In the genomic region with DNA sequence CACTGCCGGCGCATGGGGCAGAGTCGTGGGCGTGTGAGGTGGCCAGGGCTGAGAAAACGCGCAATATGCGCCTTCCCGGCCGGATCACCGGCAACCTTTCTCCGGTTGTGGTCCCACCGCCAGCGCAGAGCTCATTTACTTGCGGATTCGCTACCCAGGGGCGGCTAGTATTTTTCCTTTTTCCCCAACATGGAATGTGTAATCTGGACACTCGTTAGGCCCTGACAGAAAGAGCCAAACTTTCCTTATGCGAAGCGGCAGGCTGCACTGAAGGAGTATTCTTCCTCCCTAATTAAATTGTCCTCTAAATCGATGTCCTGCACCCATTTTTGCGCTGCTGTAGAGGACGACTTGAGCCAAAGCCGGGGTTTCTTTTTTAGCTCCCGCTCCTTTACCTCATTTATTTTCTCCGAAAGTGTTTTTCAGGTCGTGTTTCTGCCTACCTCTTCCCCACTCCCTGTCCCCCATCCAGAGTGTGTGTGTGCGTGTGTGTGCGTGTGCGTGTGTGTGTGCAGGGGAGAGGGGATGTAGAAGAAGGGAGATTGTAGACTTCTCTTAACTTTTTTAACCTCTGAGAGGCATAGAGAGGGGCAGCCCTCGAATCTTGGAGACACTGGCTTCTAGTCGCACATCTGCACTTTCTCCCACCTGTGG, we compare ENCODE assay signal across 12 cellular contexts. TPM values are rescaled to one million over a fixed set of nuclear protein-coding genes. Genes with fewer than 3 reads are reported as not detected.
DNase-seq lines count a peak whose midpoint lies in the region; ATAC-seq, FAIRE-seq and TF ChIP-seq lines count a peak whose summit lies in the region.
"Had no signal": no experiment of that assay in that cellular context is flagged by ENCODE, and none has a peak within 500 bp of the region (broad histone marks: within the 10 kb centered on the region; RNA-seq: fewer than 3 reads in every experiment).

No MANE protein-coding gene starts in this region.

- H3K27ac Mint-ChIP-seq in activated T-helper 1 cell treated with anti-CD3 and anti-CD28 coated beads, Interleukin-12 subunit alpha, Interleukin-12 subunit beta, Interleukin-2, Interleukin-4 antibody, amounts not matched to agents 30 ng/mL and 10 ng/mL and 1 ng/mL, durations not matched to agents 14 hours and 24 hours and 36 hours = peak overlapping the region; percentile 52
- no peak overlapping the region for H3K27ac Mint-ChIP-seq in immature natural killer cell

- no peak for ATAC-seq in HG02623 (IDR thresholded peaks at IDR 0.05; ENCODE audit: unreplicated experiment)

- H3K4me3 ChIP-seq in left ventricle myocardium inferior (peak overlapping the region; percentile 49), right atrium auricular region (peak overlapping the region in 1 of 2 donors; percentile 22), stomach (peak overlapping the region in 3 of 4 donors; percentile 16 to 46 (median 35)), PC-9 (no peak overlapping the region)

- no peak overlapping the region for H3K27ac ChIP-seq in left ventricle myocardium inferior (replicated peaks)
- H3K27ac ChIP-seq in right atrium auricular region = no peak overlapping the region
- no peak overlapping the region for H3K27ac ChIP-seq in stomach
- H3K27ac ChIP-seq in PC-9 = no peak overlapping the region
- H3K27ac ChIP-seq: WERI-Rb-1 had no signal

- H3K36me3 Mint-ChIP-seq in activated T-helper 1 cell treated with anti-CD3 and anti-CD28 coated beads, Interleukin-12 subunit alpha, Interleukin-12 subunit beta, Interleukin-2, Interleukin-4 antibody, amounts not matched to agents 30 ng/mL and 10 ng/mL and 1 ng/mL, durations not matched to agents 14 hours and 24 hours and 36 hours (ENCODE audit: low read depth) = peaks cover 8% of the 10 kb centered on the region
- peaks cover 0 to 5% (median 3%) of the 10 kb centered on the region in 3 donors for H3K36me3 Mint-ChIP-seq in immature natural killer cell

- no peaks in the 10 kb centered on the region for H3K9me3 Mint-ChIP-seq in activated T-helper 1 cell treated with anti-CD3 and anti-CD28 coated beads, Interleukin-12 subunit alpha, Interleukin-12 subunit beta, Interleukin-2, Interleukin-4 antibody, amounts not matched to agents 30 ng/mL and 10 ng/mL and 1 ng/mL, durations not matched to agents 14 hours and 24 hours and 36 hours
- H3K9me3 Mint-ChIP-seq in immature natural killer cell = peaks cover 0 to 3% (median 0%) of the 10 kb centered on the region in 6 donors

- H3K27me3 ChIP-seq in left ventricle myocardium inferior (ENCODE audit: low read depth) = peaks cover 100% of the 10 kb centered on the region
- H3K27me3 ChIP-seq in right atrium auricular region = peaks cover 69 to 86% of the 10 kb centered on the region in 2 donors
- peaks cover 59 to 100% (median 100%) of the 10 kb centered on the region in 3 donors for H3K27me3 ChIP-seq in stomach
- H3K27me3 ChIP-seq in PC-9 (ENCODE audit: insufficient read depth, low read depth) = no peaks in the 10 kb centered on the region

- intact Hi-C loops in left ventricle myocardium inferior (cut with micrococcal nuclease) = no loop called here
- intact Hi-C loops in activated T-helper 1 cell treated with anti-CD3 and anti-CD28 coated beads, Interleukin-12 subunit alpha, Interleukin-12 subunit beta, Interleukin-2, Interleukin-4 antibody, amounts not matched to agents 30 ng/mL and 10 ng/mL and 1 ng/mL, durations not matched to agents 14 hours and 24 hours and 36 hours (cut with micrococcal nuclease) = no loop called here
- intact Hi-C loops in stomach (cut with DNase I; ENCODE audit: low total_unique reads) = no loop called here
- intact Hi-C loops in PC-9 (cut with micrococcal nuclease; ENCODE audit: unreplicated experiment) = no loop called here

- POLR2A ChIA-PET in PC-9 (lab: Charles Lee; ENCODE audit: unreplicated experiment) = no interaction called here

- TF ChIP-seq POLR2A in stomach (IDR thresholded peaks at IDR 0.05) = no peak
- TF ChIP-seq POLR2A in GM12892 (IDR thresholded peaks at IDR 0.05; ENCODE audit: low read depth, low read length) = no peak

- 55 to 69% (median 63%) methylated on average over 31 of the region's 31 CpGs for WGBS in stomach, 5 donors

- no peak for DNase-seq in left ventricle myocardium inferior
- no peak for DNase-seq in right atrium auricular region (ENCODE audit: low spot score)
- DNase-seq in activated T-helper 1 cell treated with anti-CD3 and anti-CD28 coated beads, Interleukin-12 subunit alpha, Interleukin-12 subunit beta, Interleukin-2, Interleukin-4 antibody, amounts not matched to agents 30 ng/mL and 10 ng/mL and 1 ng/mL, durations not matched to agents 14 hours and 24 hours and 36 hours (ENCODE audit: low spot score) = no peak
- DNase-seq in immature natural killer cell = no peak
- DNase-seq in stomach = no peak
- DNase-seq in GM12892 (ENCODE audit: insufficient read length) = no peak
- no peak for DNase-seq in PC-9
- DNase-seq: activated gamma-delta T cell, occipital lobe, Right ventricle myocardium superior had no signal

- H3K36me3 ChIP-seq in left ventricle myocardium inferior = no peaks in the 10 kb centered on the region
- no peaks in the 10 kb centered on the region for H3K36me3 ChIP-seq in right atrium auricular region
- H3K36me3 ChIP-seq in stomach = no peaks in the 10 kb centered on the region
- no peaks in the 10 kb centered on the region for H3K36me3 ChIP-seq in PC-9 (ENCODE audit: low read depth)
- H3K36me3 ChIP-seq: WERI-Rb-1 had no signal

- no peaks in the 10 kb centered on the region; the same call in 1 of the 2 replicates for H3F3A ChIP-seq in PC-9 (ENCODE audit: insufficient read depth, low read depth)

- no peaks in the 10 kb centered on the region for H3K9me2 ChIP-seq in PC-9 (ENCODE audit: insufficient read depth)

- no peaks in the 10 kb centered on the region for H3K79me2 ChIP-seq in PC-9 (ENCODE audit: low read depth)

- H3K4me1 ChIP-seq in left ventricle myocardium inferior (peaks cover 79% of the 10 kb centered on the region), right atrium auricular region (peaks cover 0 to 70% of the 10 kb centered on the region in 2 donors), stomach (peaks cover 58 to 88% (median 78%) of the 10 kb centered on the region in 4 donors), PC-9 (replicated peaks; ENCODE audit: insufficient read depth) (0 out of 2 replicates have a peak, but pooled peaks cover 6% of the 10 kb centered on the region)

- H3K9me3 ChIP-seq in left ventricle myocardium inferior (replicated peaks) (no peaks in the 10 kb centered on the region), right atrium auricular region (peaks cover 0 to 3% of the 10 kb centered on the region in 2 donors), stomach (peaks cover 0 to 45% (median 5%) of the 10 kb centered on the region in 4 donors), PC-9 (ENCODE audit: insufficient read depth, low read depth) (no peaks in the 10 kb centered on the region)

- no TSS peak for BruUV-seq in PC-9 (replicated peaks; lab: Mats Ljungman, UMichigan)

- no peaks in the 10 kb centered on the region for H4K20me1 ChIP-seq in PC-9 (ENCODE audit: insufficient read depth)

- no peak overlapping the region for H3K4me3 Mint-ChIP-seq in activated T-helper 1 cell treated with anti-CD3 and anti-CD28 coated beads, Interleukin-12 subunit alpha, Interleukin-12 subunit beta, Interleukin-2, Interleukin-4 antibody, amounts not matched to agents 30 ng/mL and 10 ng/mL and 1 ng/mL, durations not matched to agents 14 hours and 24 hours and 36 hours
- peak overlapping the region; percentile 6 to 84 (median 22) for H3K4me3 Mint-ChIP-seq in immature natural killer cell

- CTCF ChIA-PET in PC-9 (lab: Charles Lee) = no interaction called here

- no peak for FAIRE-seq in GM12892 (lab: Jason Lieb, UNC)

- no peak overlapping the region for H2AFZ ChIP-seq in PC-9

- TF ChIP-seq CTCF in left ventricle myocardium inferior (IDR thresholded peaks at IDR 0.05; ENCODE audit: borderline replicate concordance) (no peak), right atrium auricular region (IDR thresholded peaks at IDR 0.05) (no peak), stomach (IDR thresholded peaks at IDR 0.05) (no peak), PC-9 (conservative IDR thresholded peaks at IDR 0.05) (no peak)

- H3K4me2 ChIP-seq in PC-9 = no peak overlapping the region

- TF ChIP-seq EP300 in stomach (IDR thresholded peaks at IDR 0.05) = no peak

- peaks cover 52% of the 10 kb centered on the region for H3K4me1 Mint-ChIP-seq in activated T-helper 1 cell treated with anti-CD3 and anti-CD28 coated beads, Interleukin-12 subunit alpha, Interleukin-12 subunit beta, Interleukin-2, Interleukin-4 antibody, amounts not matched to agents 30 ng/mL and 10 ng/mL and 1 ng/mL, durations not matched to agents 14 hours and 24 hours and 36 hours (ENCODE audit: low read depth)
- H3K4me1 Mint-ChIP-seq in immature natural killer cell = peaks cover 56 to 73% of the 10 kb centered on the region in 2 donors

- H3K27me3 Mint-ChIP-seq in activated T-helper 1 cell treated with anti-CD3 and anti-CD28 coated beads, Interleukin-12 subunit alpha, Interleukin-12 subunit beta, Interleukin-2, Interleukin-4 antibody, amounts not matched to agents 30 ng/mL and 10 ng/mL and 1 ng/mL, durations not matched to agents 14 hours and 24 hours and 36 hours (ENCODE audit: insufficient read depth) = peaks cover 82% of the 10 kb centered on the region
- peaks cover 21 to 40% (median 35%) of the 10 kb centered on the region in 3 donors for H3K27me3 Mint-ChIP-seq in immature natural killer cell (ENCODE audit: low read depth in 3 of 3)

RNA-seq across cellular contexts. Expression of a gene that starts 2.7 kb away (rescaled TPM):
- total RNA-seq in left ventricle myocardium inferior = not detected
- not detected for total RNA-seq in right atrium auricular region
- 0.31 TPM in 1 of 2 replicates, not detected in the other for total RNA-seq in activated T-helper 1 cell treated with anti-CD3 and anti-CD28 coated beads, Interleukin-12 subunit alpha, Interleukin-12 subunit beta, Interleukin-2, Interleukin-4 antibody, amounts not matched to agents 30 ng/mL and 10 ng/mL and 1 ng/mL, durations not matched to agents 14 hours and 24 hours and 36 hours
- not detected for polyA plus RNA-seq in immature natural killer cell
- total RNA-seq in stomach = not detected
- under 1 TPM in 2 of 3 donors, not detected in 1; 0.10 to 0.25 TPM for polyA plus RNA-seq in stomach
- polyA plus RNA-seq in GM12892 (2012; ENCODE audit: missing spikeins) = 0.32 TPM
- 6.8 and 7.0 TPM in 2 replicates for total RNA-seq in PC-9 (2021)
- total RNA-seq: Right ventricle myocardium superior had no signal
